In genomic region chr19:44002566-44003460, GRCh38 we compare ENCODE assay signal across 8 cellular contexts.
A peak's percentile ranks its signal among the peaks of the same experiment; 100 is the strongest.
DNase-seq lines count a peak whose midpoint lies in the region; ATAC-seq, FAIRE-seq and TF ChIP-seq lines count a peak whose summit lies in the region.

TSS of gene ZNF230 (plus strand) at chr19:44002957. CDS start at chr19:44007079, 4,122 bp downstream.

- peak; percentile 93 for ATAC-seq in HG03175 (IDR thresholded peaks at IDR 0.05; ENCODE audit: unreplicated experiment)

- peak; percentile 73 for TF ChIP-seq POLR2A in GM18951 (IDR thresholded peaks at IDR 0.05; ENCODE audit: extremely low read depth, insufficient read depth, insufficient read length)

- DNase-seq in AG09319 (ENCODE audit: extremely low read depth, low read depth) (peak; percentile 80), NCI-H2227 treated with DMSO at 0.1 percent for 48 hours (lab: John Stamatoyannopoulos, UW) (peak; percentile 88), cerebellar cortex (ENCODE audit: low spot score) (peak; percentile 99)
- DNase-seq in activated CD4-positive, CD25-positive, alpha-beta regulatory T cell treated with anti-CD3 and anti-CD28 coated beads, Interleukin-2, amount 50 U/mL, for 16 hours (ENCODE audit: low read depth, low spot score), result peak; percentile 74
- peak; percentile 69 for DNase-seq in stimulated activated CD4-positive, alpha-beta T cell treated with anti-CD3 and anti-CD28 coated beads, Interleukin-12 subunit alpha, Interleukin-12 subunit beta, amount 100 ng/mL, for 4 hours

- peak; percentile 74 for FAIRE-seq in islet of Langerhans (lab: Jason Lieb, UNC)

- TF ChIP-seq CTCF in AG09319 (IDR thresholded peaks at IDR 0.05; ENCODE audit: low read depth, low read length), result no peak

- in situ Hi-C loops in GM18951 (cut with MboI; ENCODE audit: low sequenced_read_pairs, unreplicated experiment), result no loop called here

Comparison
In these comparisons a context has a peak if more than half of its experiments do, and no peak if none do; other contexts are left out.
1. Peak in every context shown above with its lines: DNase-seq and ATAC-seq.